Comparison of ENCODE assay signal across 8 cellular contexts in genomic region chr10:79102056-79102874, GRCh38. TPM values are rescaled to one million over a fixed set of nuclear protein-coding genes. Genes with fewer than 3 reads are reported as not detected.
A peak's percentile ranks its signal among the peaks of the same experiment; 100 is the strongest.
DNase-seq lines count a peak whose midpoint lies in the region; ATAC-seq and TF ChIP-seq lines count a peak whose summit lies in the region.

No MANE protein-coding gene starts in this region.

- H3K36me3 Mint-ChIP-seq in nephron (ENCODE audit: low read depth): no peaks in the 10 kb centered on the region
- H3K36me3 Mint-ChIP-seq in natural killer cell: no peaks in the 10 kb centered on the region

- H3K27ac ChIP-seq in BLaER1 treated with 17β-estradiol and CSF1 and Interleukin-3, amounts not matched to agents 10 nM and 100 nM: peak overlapping the region; percentile 25 to 93 (median 79); a peak in 20 of 22 replicates
- H3K27ac ChIP-seq in esophagus (ENCODE audit: low read depth in 2 of 2, low read length in 1 of 2): peak overlapping the region; percentile 61 to 90

- DNase-seq in NCI-H524 treated with DMSO at 0.1 percent for 48 hours (lab: John Stamatoyannopoulos, UW): peak; percentile 45
- no peak for DNase-seq in natural killer cell
- DNase-seq in SKM-1 treated with dmso at 0.1 percent for 144 hours (lab: John Stamatoyannopoulos, UW; ENCODE audit: unreplicated experiment): no peak
- no peak for DNase-seq in NCI-H2029 (lab: John Stamatoyannopoulos, UW)

- H3K9me3 Mint-ChIP-seq in nephron: no peaks in the 10 kb centered on the region
- no peaks in the 10 kb centered on the region for H3K9me3 Mint-ChIP-seq in natural killer cell

- peaks cover 100% of the 10 kb centered on the region in 10 experiments for H3K4me1 ChIP-seq in BLaER1 treated with 17β-estradiol and CSF1 and Interleukin-3, amounts not matched to agents 10 nM and 100 nM
- peaks cover 25 to 56% of the 10 kb centered on the region in 2 donors for H3K4me1 ChIP-seq in esophagus (ENCODE audit: control insufficient read depth in 2 of 2, insufficient read depth in 2 of 2, low read length in 1 of 2)

- H3K9ac ChIP-seq in BLaER1 treated with 17β-estradiol and CSF1 and Interleukin-3, amounts not matched to agents 10 nM and 100 nM: peak overlapping the region; percentile 57 to 82 (median 70)

- no peaks in the 10 kb centered on the region for H3K27me3 ChIP-seq in BLaER1 treated with 17β-estradiol and CSF1 and Interleukin-3, amounts not matched to agents 10 nM and 100 nM
- H3K27me3 ChIP-seq in esophagus (ENCODE audit: control insufficient read depth in 1 of 2, insufficient read depth in 2 of 2, low read length in 2 of 2): no peaks in the 10 kb centered on the region

- H4K20me1 ChIP-seq in BLaER1 treated with 17β-estradiol and CSF1 and Interleukin-3, amounts not matched to agents 10 nM and 100 nM: peaks cover 77 to 100% (median 99%) of the 10 kb centered on the region in 11 experiments

- 23 to 25% methylated on average over 16 of the region's 16 CpGs for WGBS in esophagus, 2 donors

- intact Hi-C loops in natural killer cell (cut with micrococcal nuclease): no loop called here

- H3K4me3 Mint-ChIP-seq in nephron: peak overlapping the region; percentile 14 to 70 (median 66)
- H3K4me3 Mint-ChIP-seq in natural killer cell: no peak overlapping the region

- peaks cover 0 to 12% (median 0%) of the 10 kb centered on the region in 11 experiments; a peak in 4 of 22 replicates for H3K36me3 ChIP-seq in BLaER1 treated with 17β-estradiol and CSF1 and Interleukin-3, amounts not matched to agents 10 nM and 100 nM
- H3K36me3 ChIP-seq in esophagus (ENCODE audit: control insufficient read depth in 2 of 2, insufficient read depth in 2 of 2, low read length in 1 of 2): peaks cover 0 to 4% of the 10 kb centered on the region in 2 donors

- peak overlapping the region; percentile 83 to 96 (median 95) for H3K27ac Mint-ChIP-seq in nephron
- peak overlapping the region in 1 of 2 donors; percentile 42 for H3K27ac Mint-ChIP-seq in natural killer cell

- H3K27me3 Mint-ChIP-seq in nephron (ENCODE audit: low read depth) (peaks cover 4% of the 10 kb centered on the region), natural killer cell (ENCODE audit: low read depth in 2 of 2) (peaks cover 0 to 4% of the 10 kb centered on the region in 2 donors)

- TF ChIP-seq CTCF in nephron (IDR thresholded peaks at IDR 0.05; ENCODE audit: unreplicated experiment in 3 of 3) (no peak), natural killer cell (IDR thresholded peaks at IDR 0.05) (no peak)

- no peaks in the 10 kb centered on the region for H3K9me3 ChIP-seq in BLaER1 treated with 17β-estradiol and CSF1 and Interleukin-3, amounts not matched to agents 10 nM and 100 nM (replicated peaks in 1 of 11)
- no peaks in the 10 kb centered on the region for H3K9me3 ChIP-seq in esophagus (ENCODE audit: control insufficient read depth in 2 of 2, insufficient read depth in 1 of 2, low read depth in 1 of 2, low read length in 1 of 2)

- peak overlapping the region in 9 of 10 experiments; percentile 7 to 58 (median 43); a peak in 16 of 20 replicates for H3K4me3 ChIP-seq in BLaER1 treated with 17β-estradiol and CSF1 and Interleukin-3, amounts not matched to agents 10 nM and 100 nM
- no peak overlapping the region for H3K4me3 ChIP-seq in esophagus (ENCODE audit: low read depth in 1 of 2, low read length in 2 of 2)

- no peak for ATAC-seq in natural killer cell
- no peak for ATAC-seq in GM18873 (IDR thresholded peaks at IDR 0.05; ENCODE audit: low FRiP score, unreplicated experiment)

- H3K4me2 ChIP-seq in BLaER1 treated with 17β-estradiol and CSF1 and Interleukin-3, amounts not matched to agents 10 nM and 100 nM: peak overlapping the region; percentile 73 to 100 (median 96)

- H3K4me1 Mint-ChIP-seq in nephron (peaks cover 89% of the 10 kb centered on the region), natural killer cell (peaks cover 50 to 79% of the 10 kb centered on the region in 2 donors)

RNA-seq across cellular contexts. Expression of gene ZMIZ1, which starts 33.5 kb away (rescaled TPM):
- 10 to 100 TPM; 29.2 to 29.7 TPM for polyA plus RNA-seq in esophagus
- total RNA-seq in natural killer cell: 10 to 100 TPM; 36.5 to 51.5 (median 37.9) TPM

Comparison
In these comparisons a context has a peak if more than half of its experiments do, and no peak if none do; other contexts are left out.
1. H3K4me3 ChIP-seq: peak in BLaER1 treated with 17β-estradiol and CSF1 and Interleukin-3, amounts not matched to agents 10 nM and 100 nM (9 of 10); none in esophagus (0 of 2).